10 cellular contexts compared by ENCODE assay signal in genomic region chr19:47210180-47210490, GRCh38. TPM values are rescaled to one million over a fixed set of nuclear protein-coding genes. Genes with fewer than 3 reads are reported as not detected.
A peak's percentile ranks its signal among the peaks of the same experiment; 100 is the strongest.
DNase-seq lines count a peak whose midpoint lies in the region; ATAC-seq lines count a peak whose summit lies in the region.
"Had no signal": no experiment of that assay in that cellular context is flagged by ENCODE, and none has a peak within 500 bp of the region (broad histone marks: within the 10 kb centered on the region; RNA-seq: fewer than 3 reads in every experiment).

No MANE protein-coding gene starts in this region.

- H3K36me3 ChIP-seq in BLaER1 (peaks cover 54% of the 10 kb centered on the region), HUES48 (ENCODE audit: control insufficient read depth, insufficient read depth, low read length) (peaks cover 67% of the 10 kb centered on the region)

- H3K9ac ChIP-seq in BLaER1 (peak overlapping the region; percentile 53; the same call in 1 of the 2 replicates), HUES48 (ENCODE audit: low read depth, low read length) (no peak overlapping the region)

- H3K9me3 ChIP-seq in BLaER1 (no peaks in the 10 kb centered on the region), HUES48 (ENCODE audit: control insufficient read depth, insufficient read depth, low read length) (no peaks in the 10 kb centered on the region)
- H3K9me3 ChIP-seq: esophagus squamous epithelium, thoracic aorta had no signal

- peak overlapping the region; percentile 96 for H3K27ac Mint-ChIP-seq in activated naive CD8-positive, alpha-beta T cell treated with anti-CD3 and anti-CD28 coated beads, Interleukin-2, amount 10 ng/mL, durations not matched to agents 7 days and 5 days
- H3K27ac Mint-ChIP-seq in natural killer cell treated with Interleukin-12 subunit alpha and Interleukin-12 subunit beta and Interleukin-15 and Interleukin-18, amount 100 ng/mL, for 72 hours, result peak overlapping the region; percentile 88 to 96

- H3K9me3 Mint-ChIP-seq in activated naive CD8-positive, alpha-beta T cell treated with anti-CD3 and anti-CD28 coated beads, Interleukin-2, amount 10 ng/mL, durations not matched to agents 7 days and 5 days, result no peaks in the 10 kb centered on the region
- H3K9me3 Mint-ChIP-seq in natural killer cell treated with Interleukin-12 subunit alpha and Interleukin-12 subunit beta and Interleukin-15 and Interleukin-18, amount 100 ng/mL, for 72 hours, result no peaks in the 10 kb centered on the region

- no peak for ATAC-seq in activated naive CD8-positive, alpha-beta T cell treated with anti-CD3 and anti-CD28 coated beads, Interleukin-2, amount 10 ng/mL, durations not matched to agents 7 days and 5 days (ENCODE audit: low read depth)
- ATAC-seq in natural killer cell treated with Interleukin-12 subunit alpha and Interleukin-12 subunit beta and Interleukin-15 and Interleukin-18, amount 100 ng/mL, for 72 hours, result no peak

- H3K4me1 ChIP-seq in BLaER1 (peaks cover 77% of the 10 kb centered on the region), HUES48 (ENCODE audit: control insufficient read depth, insufficient read depth, low read length) (peaks cover 7% of the 10 kb centered on the region; the same call in 1 of the 2 replicates)

- H3K27me3 ChIP-seq in BLaER1 (no peaks in the 10 kb centered on the region), HUES48 (ENCODE audit: control insufficient read depth, insufficient read depth, low read length) (no peaks in the 10 kb centered on the region)
- H3K27me3 ChIP-seq: esophagus squamous epithelium had no signal

- H3K4me3 Mint-ChIP-seq in activated naive CD8-positive, alpha-beta T cell treated with anti-CD3 and anti-CD28 coated beads, Interleukin-2, amount 10 ng/mL, durations not matched to agents 7 days and 5 days, result no peak overlapping the region
- H3K4me3 Mint-ChIP-seq in natural killer cell treated with Interleukin-12 subunit alpha and Interleukin-12 subunit beta and Interleukin-15 and Interleukin-18, amount 100 ng/mL, for 72 hours, result no peak overlapping the region

- peaks cover 13% of the 10 kb centered on the region for H3K4me1 Mint-ChIP-seq in activated naive CD8-positive, alpha-beta T cell treated with anti-CD3 and anti-CD28 coated beads, Interleukin-2, amount 10 ng/mL, durations not matched to agents 7 days and 5 days
- peaks cover 6 to 8% of the 10 kb centered on the region in 2 donors for H3K4me1 Mint-ChIP-seq in natural killer cell treated with Interleukin-12 subunit alpha and Interleukin-12 subunit beta and Interleukin-15 and Interleukin-18, amount 100 ng/mL, for 72 hours (ENCODE audit: low read depth in 2 of 2)

- H3K4me3 ChIP-seq in BLaER1 (no peak overlapping the region), HUES48 (ENCODE audit: low read depth, low read length) (no peak overlapping the region)
- H3K4me3 ChIP-seq: esophagus squamous epithelium, thoracic aorta had no signal

- DNase-seq in activated naive CD8-positive, alpha-beta T cell treated with anti-CD3 and anti-CD28 coated beads, Interleukin-2, amount 10 ng/mL, durations not matched to agents 7 days and 5 days, result no peak
- no peak for DNase-seq in natural killer cell treated with Interleukin-12 subunit alpha and Interleukin-12 subunit beta and Interleukin-15 and Interleukin-18, amount 100 ng/mL, for 72 hours (ENCODE audit: low spot score)
- no peak for DNase-seq in GDM1 (lab: John Stamatoyannopoulos, UW)
- no peak for DNase-seq in NCI-H446 (lab: John Stamatoyannopoulos, UW)
- DNase-seq in GM19240 (ENCODE audit: insufficient read length, low spot score), result no peak
- DNase-seq in kidney tubule cell (ENCODE audit: low spot score), result no peak
- DNase-seq: esophagus squamous epithelium had no signal

- POLR2A ChIA-PET in activated naive CD8-positive, alpha-beta T cell treated with anti-CD3 and anti-CD28 coated beads, Interleukin-2, amount 10 ng/mL, durations not matched to agents 7 days and 5 days (lab: Charles Lee), result interaction anchor here (0.6 to 4.3 kb wide), 9 partner anchors 9 to 64 kb away, joined by 3 to 84 read pairs (median 6); partner anchors contain the start of gene INAFM1

- H4K20me1 ChIP-seq in BLaER1, result peaks cover 7% of the 10 kb centered on the region; the same call in 1 of the 2 replicates

- no peaks in the 10 kb centered on the region for H3K27me3 Mint-ChIP-seq in activated naive CD8-positive, alpha-beta T cell treated with anti-CD3 and anti-CD28 coated beads, Interleukin-2, amount 10 ng/mL, durations not matched to agents 7 days and 5 days
- no peaks in the 10 kb centered on the region for H3K27me3 Mint-ChIP-seq in natural killer cell treated with Interleukin-12 subunit alpha and Interleukin-12 subunit beta and Interleukin-15 and Interleukin-18, amount 100 ng/mL, for 72 hours

- H3K36me3 Mint-ChIP-seq in activated naive CD8-positive, alpha-beta T cell treated with anti-CD3 and anti-CD28 coated beads, Interleukin-2, amount 10 ng/mL, durations not matched to agents 7 days and 5 days, result peaks cover 17% of the 10 kb centered on the region
- H3K36me3 Mint-ChIP-seq in natural killer cell treated with Interleukin-12 subunit alpha and Interleukin-12 subunit beta and Interleukin-15 and Interleukin-18, amount 100 ng/mL, for 72 hours, result peaks cover 24% of the 10 kb centered on the region

- H3K27ac ChIP-seq in BLaER1, result peak overlapping the region; percentile 80
- H3K27ac ChIP-seq in HUES48 (ENCODE audit: low read depth, low read length), result peak overlapping the region; percentile 51

- H3K4me2 ChIP-seq in BLaER1, result peak overlapping the region; percentile 72

RNA-seq across cellular contexts. Expression of gene BBC3, which starts 20.9 kb away (rescaled TPM):
- total RNA-seq in activated naive CD8-positive, alpha-beta T cell treated with anti-CD3 and anti-CD28 coated beads, Interleukin-2, amount 10 ng/mL, durations not matched to agents 7 days and 5 days, result 10 to 100 TPM; 29.5 to 29.9 TPM
- 1 to 10 TPM; 4.8 to 9.7 TPM for total RNA-seq in natural killer cell treated with Interleukin-12 subunit alpha and Interleukin-12 subunit beta and Interleukin-15 and Interleukin-18, amount 100 ng/mL, for 72 hours

RNA-seq across cellular contexts. Expression of gene CCDC9, which starts 46.2 kb away (rescaled TPM):
- 10 to 100 TPM; 37.8 to 39.6 TPM for total RNA-seq in activated naive CD8-positive, alpha-beta T cell treated with anti-CD3 and anti-CD28 coated beads, Interleukin-2, amount 10 ng/mL, durations not matched to agents 7 days and 5 days
- total RNA-seq in natural killer cell treated with Interleukin-12 subunit alpha and Interleukin-12 subunit beta and Interleukin-15 and Interleukin-18, amount 100 ng/mL, for 72 hours, result 10 to 100 TPM; 42.8 to 58.4 TPM
